ENCODE assay signal across 1 cellular context in genomic region chr4:54784188-54784671, GRCh38.
TF ChIP-seq lines count a peak whose summit lies in the region.

No MANE protein-coding gene starts in this region.

TF ChIP-seq in K562, 482 proteins besides CTCF, POLR2A, EP300 and RAD21 (continued from another document and continues in another):
- peak; percentile 78 for TF ChIP-seq TAF9B (IDR thresholded peaks at IDR 0.05; ENCODE audit: partially characterized antibody)
- TF ChIP-seq ZNF830 (CRISPR knock-in tag; IDR thresholded peaks at IDR 0.05): no peak
- TF ChIP-seq CGGBP1 (CRISPR knock-in tag; IDR thresholded peaks at IDR 0.05): no peak
- no peak for TF ChIP-seq ARNT (IDR thresholded peaks at IDR 0.05)
- no peak for TF ChIP-seq E2F3 (CRISPR knock-in tag; IDR thresholded peaks at IDR 0.05)
- TF ChIP-seq ATF4 (CRISPR knock-in tag; IDR thresholded peaks at IDR 0.05): no peak
- TF ChIP-seq SNRNP70 (optimal IDR thresholded peaks at IDR 0.05; ENCODE audit: low read depth, low read length): no peak
- TF ChIP-seq CHD1 (IDR thresholded peaks at IDR 0.05; ENCODE audit: low read length): no peak
- 0 out of 2 replicates have a peak, but pooled peaks have one; percentile 24 for TF ChIP-seq MAFK (IDR thresholded peaks at IDR 0.05; ENCODE audit: low read length)
- TF ChIP-seq KDM4B (IDR thresholded peaks at IDR 0.05; ENCODE audit: borderline replicate concordance in 2 of 2, low read depth in 1 of 2): no peak
- no peak for TF ChIP-seq NR2C2 (CRISPR knock-in tag; IDR thresholded peaks at IDR 0.05)
- TF ChIP-seq NR2C2 (tag; IDR thresholded peaks at IDR 0.05): no peak
- no peak for TF ChIP-seq MAZ (CRISPR knock-in tag; conservative IDR thresholded peaks at IDR 0.05 in 1 of 2, IDR thresholded peaks at IDR 0.05 in 1 of 2)
- TF ChIP-seq ZHX1 (conservative IDR thresholded peaks at IDR 0.05; ENCODE audit: low read length): no peak
- peak; percentile 71 for TF ChIP-seq CBFA2T2 (conservative IDR thresholded peaks at IDR 0.05)
- no peak for TF ChIP-seq E2F5 (CRISPR knock-in tag; IDR thresholded peaks at IDR 0.05)
- 0 out of 2 replicates have a peak, but pooled peaks have one; percentile 43 for TF ChIP-seq ZNF584 (CRISPR knock-in tag; IDR thresholded peaks at IDR 0.05; ENCODE audit: low read depth)
- no peak for TF ChIP-seq SIN3A (IDR thresholded peaks at IDR 0.05; ENCODE audit: borderline replicate concordance in 2 of 2, control insufficient read depth in 1 of 2, low read depth in 2 of 2, low read length in 2 of 2)
- TF ChIP-seq, protein P1, sequence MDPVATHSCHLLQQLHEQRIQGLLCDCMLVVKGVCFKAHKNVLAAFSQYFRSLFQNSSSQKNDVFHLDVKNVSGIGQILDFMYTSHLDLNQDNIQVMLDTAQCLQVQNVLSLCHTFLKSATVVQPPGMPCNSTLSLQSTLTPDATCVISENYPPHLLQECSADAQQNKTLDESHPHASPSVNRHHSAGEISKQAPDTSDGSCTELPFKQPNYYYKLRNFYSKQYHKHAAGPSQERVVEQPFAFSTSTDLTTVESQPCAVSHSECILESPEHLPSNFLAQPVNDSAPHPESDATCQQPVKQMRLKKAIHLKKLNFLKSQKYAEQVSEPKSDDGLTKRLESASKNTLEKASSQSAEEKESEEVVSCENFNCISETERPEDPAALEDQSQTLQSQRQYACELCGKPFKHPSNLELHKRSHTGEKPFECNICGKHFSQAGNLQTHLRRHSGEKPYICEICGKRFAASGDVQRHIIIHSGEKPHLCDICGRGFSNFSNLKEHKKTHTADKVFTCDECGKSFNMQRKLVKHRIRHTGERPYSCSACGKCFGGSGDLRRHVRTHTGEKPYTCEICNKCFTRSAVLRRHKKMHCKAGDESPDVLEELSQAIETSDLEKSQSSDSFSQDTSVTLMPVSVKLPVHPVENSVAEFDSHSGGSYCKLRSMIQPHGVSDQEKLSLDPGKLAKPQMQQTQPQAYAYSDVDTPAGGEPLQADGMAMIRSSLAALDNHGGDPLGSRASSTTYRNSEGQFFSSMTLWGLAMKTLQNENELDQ (CRISPR knock-in tag; IDR thresholded peaks at IDR 0.05; ENCODE audit: borderline replicate concordance): no peak
- no peak for TF ChIP-seq GTF2E2 (tag; IDR thresholded peaks at IDR 0.05)
- no peak for TF ChIP-seq ZNF140 (CRISPR knock-in tag; IDR thresholded peaks at IDR 0.05)
- no peak for TF ChIP-seq PCBP1 (IDR thresholded peaks at IDR 0.05; ENCODE audit: low read depth, low read length, poor library complexity, severe bottlenecking)
- TF ChIP-seq ZFP91 (CRISPR knock-in tag; IDR thresholded peaks at IDR 0.05): no peak
- TF ChIP-seq CREB3 (tag; conservative IDR thresholded peaks at IDR 0.05; ENCODE audit: low read depth): no peak
- no peak for TF ChIP-seq RHOXF2B (CRISPR knock-in tag; conservative IDR thresholded peaks at IDR 0.05)
- TF ChIP-seq NONO (IDR thresholded peaks at IDR 0.05; ENCODE audit: low read depth in 2 of 2, low read length in 1 of 2): no peak
- no peak for TF ChIP-seq CEBPZ (IDR thresholded peaks at IDR 0.05; ENCODE audit: borderline replicate concordance, low read depth, low read length)
- TF ChIP-seq, protein P2, sequence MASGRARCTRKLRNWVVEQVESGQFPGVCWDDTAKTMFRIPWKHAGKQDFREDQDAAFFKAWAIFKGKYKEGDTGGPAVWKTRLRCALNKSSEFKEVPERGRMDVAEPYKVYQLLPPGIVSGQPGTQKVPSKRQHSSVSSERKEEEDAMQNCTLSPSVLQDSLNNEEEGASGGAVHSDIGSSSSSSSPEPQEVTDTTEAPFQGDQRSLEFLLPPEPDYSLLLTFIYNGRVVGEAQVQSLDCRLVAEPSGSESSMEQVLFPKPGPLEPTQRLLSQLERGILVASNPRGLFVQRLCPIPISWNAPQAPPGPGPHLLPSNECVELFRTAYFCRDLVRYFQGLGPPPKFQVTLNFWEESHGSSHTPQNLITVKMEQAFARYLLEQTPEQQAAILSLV (tag; IDR thresholded peaks at IDR 0.05): no peak
- no peak for TF ChIP-seq U2AF2 (optimal IDR thresholded peaks at IDR 0.05; ENCODE audit: low read depth, low read length)
- TF ChIP-seq CREB1 (IDR thresholded peaks at IDR 0.05): no peak
- no peak for TF ChIP-seq CREB1 (CRISPR knock-in tag; IDR thresholded peaks at IDR 0.05)
- TF ChIP-seq ZNF3 (CRISPR knock-in tag; IDR thresholded peaks at IDR 0.05): no peak
- TF ChIP-seq ZC3H11A (IDR thresholded peaks at IDR 0.05; ENCODE audit: low read depth, low read length): no peak
- no peak for TF ChIP-seq HNRNPH1 (optimal IDR thresholded peaks at IDR 0.05; ENCODE audit: low read depth, low read length)
- no peak for TF ChIP-seq SP1 (CRISPR knock-in tag; IDR thresholded peaks at IDR 0.05)
- no peak for TF ChIP-seq VEZF1 (CRISPR knock-in tag; IDR thresholded peaks at IDR 0.05)
- TF ChIP-seq EWSR1 (IDR thresholded peaks at IDR 0.05; ENCODE audit: borderline replicate concordance, low read depth, partially characterized antibody): no peak
- no peak for TF ChIP-seq TCF15 (CRISPR knock-in tag; IDR thresholded peaks at IDR 0.05)
- TF ChIP-seq HES1 (IDR thresholded peaks at IDR 0.05; ENCODE audit: low read depth): no peak
- no peak for TF ChIP-seq ZNF217 (CRISPR knock-in tag; IDR thresholded peaks at IDR 0.05)
- peak in 1 of 2 experiments; percentile 43 for TF ChIP-seq E2F6 (IDR thresholded peaks at IDR 0.05; ENCODE audit: borderline replicate concordance in 1 of 2, extremely low read depth in 1 of 2, insufficient read depth in 1 of 2, insufficient read length in 1 of 2, low read depth in 1 of 2, low read length in 1 of 2, poor library complexity in 1 of 2, severe bottlenecking in 1 of 2)
- 0 out of 2 replicates have a peak, but pooled peaks have one; percentile 11 for TF ChIP-seq NFE2L1 (tag; IDR thresholded peaks at IDR 0.05; ENCODE audit: borderline replicate concordance, low read depth)
- TF ChIP-seq MEF2D (tag; conservative IDR thresholded peaks at IDR 0.05; ENCODE audit: low read depth): no peak
- TF ChIP-seq TFAM (CRISPR knock-in tag; conservative IDR thresholded peaks at IDR 0.05): no peak
- TF ChIP-seq PML (IDR thresholded peaks at IDR 0.05; ENCODE audit: low read length): no peak
